In the genomic region with DNA sequence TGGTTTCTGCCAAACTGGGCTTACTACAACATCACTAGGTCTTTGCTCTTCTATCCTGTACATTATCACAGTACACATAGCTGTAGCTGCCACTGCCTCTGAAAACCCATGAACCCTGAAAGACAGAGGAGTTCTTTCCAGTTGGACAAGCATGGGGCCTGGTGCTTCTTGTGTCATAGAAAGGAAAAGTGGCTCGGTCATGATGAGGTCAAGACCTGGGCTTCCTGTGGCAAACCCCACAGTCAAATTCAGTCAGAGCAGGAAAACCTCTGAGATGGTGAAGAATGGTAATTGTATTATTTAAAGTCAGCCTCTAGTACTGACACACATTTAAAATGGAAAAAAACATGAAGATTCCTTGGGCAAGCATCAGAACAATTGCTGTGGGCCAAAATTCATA, we compare ENCODE assay signal across 18 cellular contexts.
DNase-seq lines count a peak whose midpoint lies in the region; ATAC-seq and TF ChIP-seq lines count a peak whose summit lies in the region.
"Had no signal": no experiment of that assay in that cellular context is flagged by ENCODE, and none has a peak within 500 bp of the region (broad histone marks: within the 10 kb centered on the region; RNA-seq: fewer than 3 reads in every experiment).

No MANE protein-coding gene starts in this region.

- H3K36me3 ChIP-seq in trophoblast cell (ENCODE audit: control insufficient read depth in 1 of 2, insufficient read depth in 2 of 2, low read length in 2 of 2), result no peaks in the 10 kb centered on the region
- H3K36me3 ChIP-seq: cardiac muscle cell, upper lobe of left lung had no signal

- H2BK120ac ChIP-seq in trophoblast cell (ENCODE audit: insufficient read depth, low read length, poor library complexity), result no peak overlapping the region

- no peak overlapping the region for H3K4me3 ChIP-seq in trophoblast cell (ENCODE audit: low read depth, low read length)
- H3K4me3 ChIP-seq: cardiac muscle cell, upper lobe of left lung had no signal

- no peak overlapping the region for H3K23ac ChIP-seq in trophoblast cell (ENCODE audit: low read length)

- ATAC-seq in activated naive CD8-positive, alpha-beta T cell treated with anti-CD3 and anti-CD28 coated beads, Interleukin-2, amount 50 U/mL, for 24 hours, result peak; percentile 28
- ATAC-seq in GM21737 (IDR thresholded peaks at IDR 0.05; ENCODE audit: unreplicated experiment) (peak; percentile 76), HG03432 (IDR thresholded peaks at IDR 0.05; ENCODE audit: unreplicated experiment) (peak; percentile 80)
- ATAC-seq: T-helper 17 cell had no signal

- no peaks in the 10 kb centered on the region for H3K36me3 Mint-ChIP-seq in activated naive CD8-positive, alpha-beta T cell treated with anti-CD3 and anti-CD28 coated beads, Interleukin-2, amount 50 U/mL, for 24 hours (ENCODE audit: low read depth)
- no peaks in the 10 kb centered on the region for H3K36me3 Mint-ChIP-seq in activated naive CD8-positive, alpha-beta T cell treated with anti-CD3 and anti-CD28 coated beads for 36 hours
- H3K36me3 Mint-ChIP-seq: IgD-negative memory B cell had no signal

- H3K4me2 ChIP-seq in trophoblast cell (ENCODE audit: low read length), result no peak overlapping the region

- H2BK5ac ChIP-seq in trophoblast cell (ENCODE audit: low read depth, low read length, poor library complexity), result no peak overlapping the region

- no peaks in the 10 kb centered on the region for H3K4me1 ChIP-seq in trophoblast cell (ENCODE audit: control insufficient read depth in 1 of 2, insufficient read depth in 2 of 2, low read length in 2 of 2)
- H3K4me1 ChIP-seq: upper lobe of left lung had no signal

- H3K4ac ChIP-seq in trophoblast cell (ENCODE audit: low read depth, low read length), result no peak overlapping the region

- H3K4me1 Mint-ChIP-seq in activated naive CD8-positive, alpha-beta T cell treated with anti-CD3 and anti-CD28 coated beads, Interleukin-2, amount 50 U/mL, for 24 hours, result peaks cover 5% of the 10 kb centered on the region
- H3K4me1 Mint-ChIP-seq in activated naive CD8-positive, alpha-beta T cell treated with anti-CD3 and anti-CD28 coated beads for 36 hours, result peaks cover 2% of the 10 kb centered on the region
- H3K4me1 Mint-ChIP-seq: T-helper 17 cell had no signal

- H4K12ac ChIP-seq in trophoblast cell (ENCODE audit: low read depth, low read length), result no peak overlapping the region

- no peak overlapping the region for H2AFZ ChIP-seq in trophoblast cell (ENCODE audit: insufficient read depth, low read length, poor library complexity)

- H3K9me3 Mint-ChIP-seq in activated naive CD8-positive, alpha-beta T cell treated with anti-CD3 and anti-CD28 coated beads, Interleukin-2, amount 50 U/mL, for 24 hours, result no peaks in the 10 kb centered on the region
- no peaks in the 10 kb centered on the region for H3K9me3 Mint-ChIP-seq in activated naive CD8-positive, alpha-beta T cell treated with anti-CD3 and anti-CD28 coated beads for 36 hours

- no peak overlapping the region for H3K14ac ChIP-seq in trophoblast cell (ENCODE audit: low read length)

- no peak overlapping the region for H3K18ac ChIP-seq in trophoblast cell (ENCODE audit: low read length)

- H4K8ac ChIP-seq in trophoblast cell (ENCODE audit: low read depth, low read length), result no peak overlapping the region

- no CpG with 5 or more reads among the region's 1 CpG for WGBS in trophoblast cell (ENCODE audit: extremely low coverage, insufficient coverage, insufficient read length)

- H3K9me3 ChIP-seq in trophoblast cell (ENCODE audit: insufficient read depth, low read depth, low read length), result no peaks in the 10 kb centered on the region
- H3K9me3 ChIP-seq: upper lobe of left lung had no signal

- H2BK12ac ChIP-seq in trophoblast cell (ENCODE audit: low read length), result no peak overlapping the region

- H3K27ac ChIP-seq in trophoblast cell (ENCODE audit: low read depth, low read length), result no peak overlapping the region
- H3K27ac ChIP-seq: cardiac muscle cell, RWPE1, upper lobe of left lung had no signal

- no peak overlapping the region for H4K91ac ChIP-seq in trophoblast cell (ENCODE audit: low read depth, low read length)

- no peaks in the 10 kb centered on the region for H3K79me1 ChIP-seq in trophoblast cell (ENCODE audit: low read length)

- no peak for TF ChIP-seq POLR2A in erythroblast (IDR thresholded peaks at IDR 0.05; ENCODE audit: low read length)

- H3K9ac ChIP-seq in trophoblast cell (ENCODE audit: low read length), result no peak overlapping the region

- no peaks in the 10 kb centered on the region for H3K27me3 Mint-ChIP-seq in activated naive CD8-positive, alpha-beta T cell treated with anti-CD3 and anti-CD28 coated beads, Interleukin-2, amount 50 U/mL, for 24 hours
- no peaks in the 10 kb centered on the region for H3K27me3 Mint-ChIP-seq in activated naive CD8-positive, alpha-beta T cell treated with anti-CD3 and anti-CD28 coated beads for 36 hours
- H3K27me3 Mint-ChIP-seq: IgD-negative memory B cell, progenitor cell of endocrine pancreas, T-helper 17 cell had no signal

- DNase-seq in activated naive CD8-positive, alpha-beta T cell treated with anti-CD3 and anti-CD28 coated beads, Interleukin-2, amount 50 U/mL, for 24 hours, result no peak
- DNase-seq in activated naive CD8-positive, alpha-beta T cell treated with anti-CD3 and anti-CD28 coated beads for 36 hours, result no peak
- DNase-seq in erythroblast (lab: John Stamatoyannopoulos, UW), result no peak
- DNase-seq in AG20443 (ENCODE audit: low spot score), result no peak
- no peak for DNase-seq in nucleus accumbens (lab: John Stamatoyannopoulos, UW)
- no peak for DNase-seq in trophoblast cell
- DNase-seq: activated naive CD4-positive, alpha-beta T cell treated with Interleukin-2 at 50 U/mL for 16 hours; kidney; NCI-H1417 treated with DMSO at 0.1 percent for 48 hours; NCI-H526 treated with DMSO at 0.1 percent for 48 hours; T-helper 17 cell; upper lobe of left lung had no signal

- no peaks in the 10 kb centered on the region for H3K27me3 ChIP-seq in trophoblast cell (ENCODE audit: insufficient read depth, low read length)
- H3K27me3 ChIP-seq: cardiac muscle cell, upper lobe of left lung had no signal

- H3K27ac Mint-ChIP-seq in activated naive CD8-positive, alpha-beta T cell treated with anti-CD3 and anti-CD28 coated beads, Interleukin-2, amount 50 U/mL, for 24 hours, result peak overlapping the region; percentile 54
- H3K27ac Mint-ChIP-seq in activated naive CD8-positive, alpha-beta T cell treated with anti-CD3 and anti-CD28 coated beads for 36 hours, result no peak overlapping the region
- H3K27ac Mint-ChIP-seq: IgD-negative memory B cell, progenitor cell of endocrine pancreas, T-helper 17 cell had no signal

- H3K79me2 ChIP-seq in trophoblast cell (ENCODE audit: control insufficient read depth, insufficient read depth, low read length, poor library complexity), result no peaks in the 10 kb centered on the region

- no peak overlapping the region for H2AK5ac ChIP-seq in trophoblast cell (ENCODE audit: low read length)

- no peak overlapping the region for H3K4me3 Mint-ChIP-seq in activated naive CD8-positive, alpha-beta T cell treated with anti-CD3 and anti-CD28 coated beads, Interleukin-2, amount 50 U/mL, for 24 hours
- H3K4me3 Mint-ChIP-seq in activated naive CD8-positive, alpha-beta T cell treated with anti-CD3 and anti-CD28 coated beads for 36 hours, result no peak overlapping the region
- H3K4me3 Mint-ChIP-seq: T-helper 17 cell had no signal

Comparison
In these comparisons a context has a peak if more than half of its experiments do, and no peak if none do; other contexts are left out.
1. ATAC-seq: peak in every context shown above with its lines; median percentile 80 in HG03432; 76 in GM21737; 28 in activated naive CD8-positive, alpha-beta T cell treated with anti-CD3 and anti-CD28 coated beads, Interleukin-2, amount 50 U/mL, for 24 hours.